11 cellular contexts compared by ENCODE assay signal in the genomic region with DNA sequence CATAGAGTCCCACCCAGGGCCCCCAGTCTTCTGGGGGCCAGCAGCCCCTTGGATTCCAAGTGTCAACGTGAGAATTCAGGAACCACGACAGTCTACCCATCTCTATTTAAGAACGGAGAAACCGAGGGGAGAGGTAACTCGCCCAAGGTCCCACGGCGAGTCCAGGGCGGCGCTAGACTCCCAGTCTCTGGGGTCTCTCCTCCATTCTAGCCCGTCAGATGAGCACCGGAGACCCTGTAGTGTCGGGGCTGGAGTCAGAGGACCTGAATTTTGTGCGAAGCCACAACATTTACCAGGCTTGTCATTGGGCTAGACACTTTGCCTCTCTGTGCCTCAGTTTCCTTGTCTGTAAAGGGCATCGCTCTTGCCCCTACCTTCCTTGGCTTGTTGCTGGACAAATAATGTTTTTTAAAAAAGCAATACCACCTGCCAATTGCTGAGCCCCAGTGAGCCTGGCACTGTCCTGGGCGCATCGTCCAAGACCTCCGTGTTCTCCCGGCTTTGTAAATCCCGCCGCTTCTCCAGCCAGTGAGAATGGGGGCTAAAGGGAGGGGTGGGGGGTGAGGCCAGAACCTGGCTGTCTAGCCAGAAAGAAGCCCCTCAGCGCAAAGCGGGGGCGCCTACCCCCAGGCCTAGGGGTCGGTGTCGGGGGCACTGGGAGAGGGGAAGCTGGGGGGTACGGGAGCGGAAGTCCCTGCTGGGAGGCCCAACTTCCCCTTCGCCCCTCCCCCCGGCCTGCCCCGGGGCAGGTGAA.
DNase-seq lines count a peak whose midpoint lies in the region; ATAC-seq and TF ChIP-seq lines count a peak whose summit lies in the region.
"Had no signal": no experiment of that assay in that cellular context is flagged by ENCODE, and none has a peak within 500 bp of the region (broad histone marks: within the 10 kb centered on the region; RNA-seq: fewer than 3 reads in every experiment).

No MANE protein-coding gene starts in this region.

- H2AFZ ChIP-seq in mammary epithelial cell (ENCODE audit: low read depth, low read length): peak overlapping the region; percentile 87

- H3K4me1 ChIP-seq in mammary epithelial cell (ENCODE audit: insufficient read depth, low read length) (peaks cover 24% of the 10 kb centered on the region), lower lobe of right lung (peaks cover 27% of the 10 kb centered on the region), testis (peaks cover 17% of the 10 kb centered on the region)

- no peaks in the 10 kb centered on the region for H4K20me1 ChIP-seq in mammary epithelial cell (ENCODE audit: insufficient read depth, low read length)

- ATAC-seq in lower lobe of right lung: peak in 1 of 2 donors; percentile 4

- H3K4me3 ChIP-seq in mammary epithelial cell (replicated peaks in 1 of 3; ENCODE audit: insufficient read depth in 1 of 3, low read depth in 2 of 3, low read length in 3 of 3) (no peak overlapping the region), lower lobe of right lung (peak overlapping the region; percentile 57), testis (peak overlapping the region; percentile 42 to 53)
- H3K4me3 ChIP-seq: SK-N-MC had no signal

- dilution Hi-C loops in mammary epithelial cell (cut with HindIII; ENCODE audit: low sequenced_read_pairs): no loop called here

- TF ChIP-seq POLR2A in testis (IDR thresholded peaks at IDR 0.05): no peak

- no peaks in the 10 kb centered on the region for H3K27me3 ChIP-seq in mammary epithelial cell (ENCODE audit: insufficient read depth, low read length)
- H3K27me3 ChIP-seq in lower lobe of right lung (ENCODE audit: low read depth): peaks cover 19% of the 10 kb centered on the region
- no peaks in the 10 kb centered on the region for H3K27me3 ChIP-seq in testis

- peak overlapping the region; percentile 93 for H3K4me2 ChIP-seq in mammary epithelial cell (ENCODE audit: insufficient read depth, low read depth, low read length)

- H3K27ac ChIP-seq in mammary epithelial cell (ENCODE audit: insufficient read depth, low read depth, low read length): no peak overlapping the region
- peak overlapping the region; percentile 81 for H3K27ac ChIP-seq in lower lobe of right lung
- H3K27ac ChIP-seq in testis: peak overlapping the region in 1 of 2 donors; percentile 76
- H3K27ac ChIP-seq: SK-N-MC had no signal

- BruUV-seq in mammary epithelial cell (replicated peaks; lab: Mats Ljungman, UMichigan): no TSS peak

- H3K9ac ChIP-seq in mammary epithelial cell (ENCODE audit: insufficient read depth, low read length): no peak overlapping the region

- DNase-seq in NAMALWA (ENCODE audit: low spot score) (peak; percentile 18), mammary epithelial cell (no peak), lower lobe of right lung (no peak), testis (no peak), NCI-H1417 treated with DMSO at 0.1 percent for 48 hours (lab: John Stamatoyannopoulos, UW) (no peak), DMS 273 treated with DMSO at 0.1 percent for 48 hours (lab: John Stamatoyannopoulos, UW) (no peak), Kasumi-1 (lab: John Stamatoyannopoulos, UW) (no peak), GM03348 (ENCODE audit: low spot score) (no peak)
- DNase-seq: activated CD8-positive, alpha-beta T cell treated with anti-CD3 and anti-CD28 coated beads, Interleukin-2, amount 10 ng/mL, durations not matched to agents 7 days and 5 days; kidney glomerular epithelial cell had no signal

- in situ Hi-C loops in mammary epithelial cell (cut with MboI; ENCODE audit: low sequenced_read_pairs in 2 of 2): no loop called here

- H3K9me3 ChIP-seq in mammary epithelial cell (replicated peaks; ENCODE audit: insufficient read depth, low read length) (no peaks in the 10 kb centered on the region), lower lobe of right lung (no peaks in the 10 kb centered on the region), testis (no peaks in the 10 kb centered on the region)

- WGBS in mammary epithelial cell (ENCODE audit: low coverage, missing lambda C conversion rate): 48% methylated on average over 14 of the region's 30 CpGs
- WGBS in testis, 2 donors: 23 to 42% methylated on average over 23 to 29 of the region's 30 CpGs

- intact Hi-C loops in mammary epithelial cell (cut with micrococcal nuclease): no loop called here
- intact Hi-C loops in lower lobe of right lung (cut with DNase I): no loop called here
- intact Hi-C loops in testis (cut with DNase I; ENCODE audit: low total_unique reads): loop anchor here (10.0 kb wide), 1 partner anchor 168 kb away; no protein-coding TSS in a partner anchor

- TF ChIP-seq CTCF in mammary epithelial cell (conservative IDR thresholded peaks at IDR 0.05 in 1 of 2, IDR thresholded peaks at IDR 0.05 in 1 of 2; ENCODE audit: extremely low read depth in 1 of 2, insufficient read depth in 1 of 2, low read depth in 1 of 2, low read length in 2 of 2): no peak
- no peak for TF ChIP-seq CTCF in lower lobe of right lung (IDR thresholded peaks at IDR 0.05)
- TF ChIP-seq CTCF in testis (IDR thresholded peaks at IDR 0.05): no peak

- no peaks in the 10 kb centered on the region for H3K36me3 ChIP-seq in mammary epithelial cell (ENCODE audit: insufficient read depth, low read length)
- H3K36me3 ChIP-seq in lower lobe of right lung: no peaks in the 10 kb centered on the region
- H3K36me3 ChIP-seq in testis (ENCODE audit: low read depth, missing control alignments): no peaks in the 10 kb centered on the region

- CTCF ChIA-PET in mammary epithelial cell (lab: Charles Lee; ENCODE audit: low non-redundant PET): no interaction called here

- H3K79me2 ChIP-seq in mammary epithelial cell (ENCODE audit: insufficient read depth, low read length): no peaks in the 10 kb centered on the region

Comparison
In these comparisons a context has a peak if more than half of its experiments do, and no peak if none do; other contexts are left out.
1. H3K4me3 ChIP-seq: peak in lower lobe of right lung (single experiment) and testis (2 of 2); none in mammary epithelial cell (0 of 3).